ENCODE assay signal across 9 cellular contexts in genomic region chr10:50788951-50789904, GRCh38. TPM values are rescaled to one million over a fixed set of nuclear protein-coding genes. Genes with fewer than 3 reads are reported as not detected.
A peak's percentile ranks its signal among the peaks of the same experiment; 100 is the strongest.
DNase-seq lines count a peak whose midpoint lies in the region; ATAC-seq, FAIRE-seq and TF ChIP-seq lines count a peak whose summit lies in the region.
"Had no signal": no experiment of that assay in that cellular context is flagged by ENCODE, and none has a peak within 500 bp of the region (broad histone marks: within the 10 kb centered on the region; RNA-seq: fewer than 3 reads in every experiment).

No MANE protein-coding gene starts in this region.

- no peak overlapping the region for H2BK12ac ChIP-seq in H9 (ENCODE audit: insufficient read length, low read depth, low read length)

- no peaks in the 10 kb centered on the region for H3K79me2 ChIP-seq in H9 (ENCODE audit: insufficient read depth, low read length)

- no peaks in the 10 kb centered on the region for H3K23me2 ChIP-seq in H9 (ENCODE audit: insufficient read length, low read depth, low read length, poor library complexity, severe bottlenecking)

- H2AK5ac ChIP-seq in H9 (ENCODE audit: insufficient read length, low read length), result no peak overlapping the region

- H3K27ac Mint-ChIP-seq in H9, result no peak overlapping the region
- H3K27ac Mint-ChIP-seq in activated naive CD4-positive, alpha-beta T cell treated with anti-CD3 and anti-CD28 coated beads, Interleukin-2, amount 50 U/mL, for 72 hours, result no peak overlapping the region
- H3K27ac Mint-ChIP-seq: activated T-helper 2 cell treated with anti-CD3 and anti-CD28 coated beads, Interferon-gamma antibody, Interleukin-2, Interleukin-4, amounts not matched to agents 10 μg/mL and 5 μg/mL and 100 μg/mL, durations not matched to agents 14 hours and 24 hours and 36 hours had no signal

- no peak overlapping the region for H3T11ph ChIP-seq in H9 (ENCODE audit: low read length)

- H3K56ac ChIP-seq in H9 (ENCODE audit: insufficient read length, low read depth, low read length), result no peak overlapping the region

- no peak overlapping the region for H3K4ac ChIP-seq in H9 (ENCODE audit: low read depth, low read length)

- no peak overlapping the region for H2BK5ac ChIP-seq in H9 (ENCODE audit: insufficient read length, low read length)

- no peak overlapping the region for H3K9ac ChIP-seq in H9 (ENCODE audit: extremely low read depth, insufficient read length, low read length)

- no peak overlapping the region for H3K18ac ChIP-seq in H9 (ENCODE audit: insufficient read length, low read depth, low read length)

- no peaks in the 10 kb centered on the region for H3K27me3 ChIP-seq in H9 (ENCODE audit: insufficient read depth, low read length)

- H3K23ac ChIP-seq in H9 (ENCODE audit: insufficient read length, low read depth, low read length), result no peak overlapping the region

- H3K27ac ChIP-seq in H9 (ENCODE audit: insufficient read length, low read depth, low read length), result no peak overlapping the region

- no peak overlapping the region for H4K5ac ChIP-seq in H9 (ENCODE audit: insufficient read length, low read depth, low read length)

- no peaks in the 10 kb centered on the region for H3K79me1 ChIP-seq in H9 (ENCODE audit: insufficient read depth, low read depth, low read length, poor library complexity, severe bottlenecking)

- FAIRE-seq in islet of Langerhans (lab: Jason Lieb, UNC), result peak; percentile 97

- no peak overlapping the region for H2BK15ac ChIP-seq in H9 (ENCODE audit: low read depth, low read length)

- H3K4me1 Mint-ChIP-seq in H9, result peaks cover 16 to 17% of the 10 kb centered on the region in 2 experiments

- TF ChIP-seq CTCF in AG10803 (conservative IDR thresholded peaks at IDR 0.05; ENCODE audit: low read length) (peak; percentile 80), H9 (conservative IDR thresholded peaks at IDR 0.05) (peak; percentile 57)

- no peak overlapping the region for H2AFZ ChIP-seq in H9 (ENCODE audit: low read length)

- no peaks in the 10 kb centered on the region; a peak in 1 of 7 replicates for H3K36me3 Mint-ChIP-seq in H9 (ENCODE audit: insufficient read depth in 1 of 3, low read depth in 3 of 3)
- peaks cover 10 to 13% of the 10 kb centered on the region in 2 donors for H3K36me3 Mint-ChIP-seq in activated naive CD4-positive, alpha-beta T cell treated with anti-CD3 and anti-CD28 coated beads, Interleukin-2, amount 50 U/mL, for 72 hours

- no peak overlapping the region for H2BK120ac ChIP-seq in H9 (ENCODE audit: low read depth, low read length, poor library complexity, severe bottlenecking)

- H3K9me3 ChIP-seq in H9 (ENCODE audit: control insufficient read depth, low read depth, low read length), result no peaks in the 10 kb centered on the region

- H3K4me3 ChIP-seq in AG10803 (ENCODE audit: low read length), result no peak overlapping the region

- H3K14ac ChIP-seq in H9 (ENCODE audit: insufficient read depth, low read length), result no peak overlapping the region

- H4K20me1 ChIP-seq in H9 (ENCODE audit: control insufficient read depth, insufficient read depth, insufficient read length), result no peaks in the 10 kb centered on the region

- no peak overlapping the region for H3K4me2 ChIP-seq in H9 (ENCODE audit: insufficient read depth, insufficient read length, low read length)

- no peak for ATAC-seq in HG02642 (IDR thresholded peaks at IDR 0.05; ENCODE audit: poor library complexity, unreplicated experiment)
- ATAC-seq in activated naive CD4-positive, alpha-beta T cell treated with anti-CD3 and anti-CD28 coated beads, Interleukin-2, amount 50 U/mL, for 72 hours, result no peak

- no peak overlapping the region for H4K8ac ChIP-seq in H9 (replicated peaks; ENCODE audit: insufficient read length, low read depth, low read length)

- H3K9me3 Mint-ChIP-seq in H9, result peaks cover 5 to 7% of the 10 kb centered on the region in 2 experiments; a peak in 3 of 5 replicates
- peaks cover 0 to 5% of the 10 kb centered on the region in 2 donors for H3K9me3 Mint-ChIP-seq in activated naive CD4-positive, alpha-beta T cell treated with anti-CD3 and anti-CD28 coated beads, Interleukin-2, amount 50 U/mL, for 72 hours
- H3K9me3 Mint-ChIP-seq: activated T-helper 2 cell treated with anti-CD3 and anti-CD28 coated beads, Interferon-gamma antibody, Interleukin-2, Interleukin-4, amounts not matched to agents 10 μg/mL and 5 μg/mL and 100 μg/mL, durations not matched to agents 14 hours and 24 hours and 36 hours had no signal

- no peaks in the 10 kb centered on the region; the same call in 1 of the 2 replicates for H3K4me1 ChIP-seq in H9 (ENCODE audit: insufficient read depth, low read length)

- DNase-seq in AG10803 (ENCODE audit: low read depth) (peak; percentile 68), H9 (no peak), SW 1271 (lab: John Stamatoyannopoulos, UW) (peak; percentile 2 to 31), amygdala (lab: John Stamatoyannopoulos, UW) (no peak), COLO668 (lab: John Stamatoyannopoulos, UW; ENCODE audit: unreplicated experiment) (no peak)
- no peak for DNase-seq in activated naive CD4-positive, alpha-beta T cell treated with anti-CD3 and anti-CD28 coated beads, Interleukin-2, amount 50 U/mL, for 72 hours (ENCODE audit: low spot score in 2 of 2)

- no peak overlapping the region for H4K91ac ChIP-seq in H9 (ENCODE audit: insufficient read length, low read depth, low read length)

- H3K27me3 Mint-ChIP-seq in H9 (ENCODE audit: low read depth), result peaks cover 10% of the 10 kb centered on the region

- WGBS in H9 (ENCODE audit: extremely low coverage, insufficient read length, low lambda C conversion rate), result no CpG with 5 or more reads among the region's 1 CpG

- H3K4me3 Mint-ChIP-seq in H9, result no peak overlapping the region

- no peak overlapping the region for H2BK20ac ChIP-seq in H9 (ENCODE audit: low read depth, low read length, poor library complexity, severe bottlenecking)

RNA-seq across cellular contexts. Expression of gene ASAH2B, which starts 49.5 kb away (rescaled TPM):
- 8.6 and 10.6 TPM in 2 replicates for total RNA-seq in H9 (2021)
- total RNA-seq in activated naive CD4-positive, alpha-beta T cell treated with anti-CD3 and anti-CD28 coated beads, Interleukin-2, amount 50 U/mL, for 72 hours, result 1 to 10 TPM; 4.2 to 5.1 TPM

Comparison
In these comparisons a context has a peak if more than half of its experiments do, and no peak if none do; other contexts are left out.
1. DNase-seq: peak in AG10803 (single experiment) and SW 1271 (2 of 2); none in H9 (single experiment), amygdala (0 of 56), COLO668 (single experiment) and activated naive CD4-positive, alpha-beta T cell treated with anti-CD3 and anti-CD28 coated beads, Interleukin-2, amount 50 U/mL, for 72 hours (0 of 2).